1 cellular context compared by ENCODE assay signal in genomic region chr5:1111727-1112289, GRCh38.
TF ChIP-seq lines count a peak whose summit lies in the region.

Gene SLC12A7 (minus strand): TSS chr5:1112063. CDS start chr5:1111991, 72 bp downstream.

TF ChIP-seq in A549, 52 proteins besides CTCF, POLR2A, EP300 and RAD21 (continued from another document):
- TF ChIP-seq TFCP2L1 (CRISPR knock-in tag; IDR thresholded peaks at IDR 0.05) (no peak), FOXS1 (CRISPR knock-in tag; IDR thresholded peaks at IDR 0.05) (no peak), POLR2AphosphoS2 (conservative IDR thresholded peaks at IDR 0.05; ENCODE audit: low read length) (no peak), NFE2L2 (conservative IDR thresholded peaks at IDR 0.05; ENCODE audit: low read length) (no peak), SMC3 (IDR thresholded peaks at IDR 0.05) (no peak), HES2 (IDR thresholded peaks at IDR 0.05) (no peak), MAX (IDR thresholded peaks at IDR 0.05) (0 out of 2 replicates have a peak, but pooled peaks have one; percentile 32), PBX3 (IDR thresholded peaks at IDR 0.05) (no peak), ZSCAN20 (CRISPR knock-in tag; IDR thresholded peaks at IDR 0.05) (no peak), HOXA7 (CRISPR knock-in tag; IDR thresholded peaks at IDR 0.05) (no peak)
